ENCODE assay signal across 1 cellular context in the genomic region with DNA sequence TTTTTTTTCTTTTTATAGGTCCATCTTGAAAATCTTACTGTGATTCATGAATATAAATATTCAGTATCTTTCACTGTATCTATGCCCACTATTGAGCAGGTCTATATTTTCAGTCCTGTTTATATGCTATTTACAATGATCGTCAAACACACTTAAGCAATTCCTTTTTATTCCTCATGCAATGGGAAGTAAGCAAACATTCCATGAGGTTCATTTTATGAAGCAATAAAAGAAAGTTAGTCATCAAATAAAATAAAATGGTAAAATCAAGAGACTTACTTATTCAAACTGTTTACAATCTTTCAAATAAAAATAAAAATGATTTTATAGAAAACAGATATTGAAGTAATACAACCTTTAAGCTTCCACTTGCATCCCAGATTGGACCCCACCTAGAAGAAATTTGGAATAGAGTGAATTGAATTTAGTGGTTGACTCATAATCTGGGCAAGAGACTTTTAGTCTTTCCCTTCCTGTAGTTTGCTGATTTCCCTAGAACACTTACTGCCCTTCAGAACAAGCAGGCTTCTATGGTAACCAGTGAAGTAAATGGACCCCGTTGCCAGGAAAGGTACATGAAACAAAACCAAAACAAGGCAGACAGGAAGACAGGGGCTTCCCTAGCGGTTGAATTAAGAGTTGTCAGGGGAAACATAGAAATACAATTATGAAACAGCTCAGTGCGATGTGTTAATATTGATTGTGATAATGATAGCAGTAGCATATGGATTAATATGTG.
TF ChIP-seq lines count a peak whose summit lies in the region.

No MANE protein-coding gene starts in this region.

TF ChIP-seq in IMR-90, 13 proteins besides CTCF, POLR2A, EP300 and RAD21 (continued from another document):
- TF ChIP-seq ELK1 (IDR thresholded peaks at IDR 0.05; ENCODE audit: borderline replicate concordance, low read depth, low read length), result no peak
